In the genomic region with DNA sequence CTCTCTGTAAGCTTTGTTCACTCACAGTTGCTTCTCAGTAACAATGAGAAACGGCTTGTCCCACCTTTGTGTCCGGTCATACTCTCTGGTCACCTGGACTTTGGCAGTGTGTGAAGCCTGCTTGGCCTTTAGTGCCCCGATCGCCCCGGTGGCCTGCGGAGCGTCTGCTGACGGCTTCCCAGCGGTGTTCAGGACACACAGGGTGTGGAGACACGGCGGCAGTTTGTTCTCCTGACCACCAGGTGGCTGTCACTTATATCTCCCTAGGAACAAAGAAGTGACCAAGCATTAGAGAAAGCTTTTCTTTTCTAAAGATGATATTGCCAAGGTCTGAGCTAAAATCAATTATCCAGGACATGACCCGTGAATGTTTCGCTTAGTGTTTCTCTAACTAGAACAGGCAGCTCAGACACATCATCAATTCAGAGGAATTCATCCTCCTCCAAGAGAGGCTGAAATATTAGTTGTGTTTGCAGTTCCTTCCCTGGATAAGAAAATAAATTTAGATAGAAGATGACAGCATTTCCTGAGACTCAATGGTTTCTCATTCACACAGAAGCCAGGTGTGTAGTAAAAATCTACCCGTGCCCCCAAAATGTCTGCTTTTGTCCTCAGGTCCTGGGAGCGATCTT, we compare ENCODE assay signal across 12 cellular contexts.
DNase-seq lines count a peak whose midpoint lies in the region; ATAC-seq and TF ChIP-seq lines count a peak whose summit lies in the region.
"Had no signal": no experiment of that assay in that cellular context is flagged by ENCODE, and none has a peak within 500 bp of the region (broad histone marks: within the 10 kb centered on the region; RNA-seq: fewer than 3 reads in every experiment).

No MANE protein-coding gene starts in this region.

- H3K27me3 ChIP-seq in heart left ventricle (peaks cover 0 to 4% (median 0%) of the 10 kb centered on the region in 9 donors), foreskin keratinocyte (no peaks in the 10 kb centered on the region), transverse colon (no peaks in the 10 kb centered on the region)

- TF ChIP-seq EP300 in transverse colon (IDR thresholded peaks at IDR 0.05; ENCODE audit: low read depth): no peak

- no peak overlapping the region for H3K27ac ChIP-seq in heart left ventricle
- H3K27ac ChIP-seq in foreskin keratinocyte: no peak overlapping the region
- H3K27ac ChIP-seq in transverse colon: no peak overlapping the region

- H3K4me3 ChIP-seq in heart left ventricle: no peak overlapping the region
- no peak overlapping the region for H3K4me3 ChIP-seq in transverse colon

- no peaks in the 10 kb centered on the region for H3K4me1 ChIP-seq in heart left ventricle
- no peaks in the 10 kb centered on the region for H3K4me1 ChIP-seq in foreskin keratinocyte
- no peaks in the 10 kb centered on the region for H3K4me1 ChIP-seq in transverse colon

- 39 to 67% (median 40%) methylated on average over 15 of the region's 15 CpGs for WGBS in heart left ventricle, 4 donors
- 60 to 68% methylated on average over 3 to 15 of the region's 15 CpGs for WGBS in transverse colon (ENCODE audit: low coverage in 1 of 2), 2 donors

- ATAC-seq in heart left ventricle (peak in 2 of 4 donors; percentile 45 to 56), Right ventricle myocardium superior (ENCODE audit: poor library complexity) (no peak), SK-N-SH treated with all-trans-retinoic acid at 6 μM for 48 hours (0 out of 3 replicates have a peak, but pooled peaks have one; percentile 24), foreskin keratinocyte (peak; percentile 20), GM19397 (IDR thresholded peaks at IDR 0.05; ENCODE audit: unreplicated experiment) (no peak)
- ATAC-seq: activated T-cell treated with anti-CD3 and anti-CD28 coated beads, Interleukin-2, amount 50 U/mL, for 72 hours; PC-3 had no signal

- DNase-seq in heart left ventricle (no peak), Right ventricle myocardium superior (no peak), foreskin keratinocyte (no peak), transverse colon (peak; percentile 50), NCI-H524 treated with DMSO at 0.1 percent for 48 hours (lab: John Stamatoyannopoulos, UW) (no peak), T-helper 9 cell (no peak)
- DNase-seq: COR-L47, PC-3, right cardiac atrium had no signal

- no peak for TF ChIP-seq POLR2A in heart left ventricle (IDR thresholded peaks at IDR 0.05)
- no peak for TF ChIP-seq POLR2A in transverse colon (IDR thresholded peaks at IDR 0.05)

- intact Hi-C loops in heart left ventricle (cut with DNase I): no loop called here
- intact Hi-C loops in Right ventricle myocardium superior (cut with DNase I): no loop called here
- intact Hi-C loops in transverse colon (cut with DNase I; ENCODE audit: low total_unique reads): no loop called here

- TF ChIP-seq CTCF in heart left ventricle (IDR thresholded peaks at IDR 0.05): peak in 8 of 12 donors; percentile 17 to 52 (median 43)
- no peak for TF ChIP-seq CTCF in foreskin keratinocyte (conservative IDR thresholded peaks at IDR 0.05)
- peak; percentile 36 to 52 (median 40) for TF ChIP-seq CTCF in transverse colon (IDR thresholded peaks at IDR 0.05)

- in situ Hi-C loops in transverse colon (cut with MboI; ENCODE audit: low pct_ligation_motif_present in 1 of 4, low pct_unique_long_range_greater_than_20kb in 1 of 4, low sequenced_read_pairs in 3 of 4): no loop called here

- H3K36me3 ChIP-seq in heart left ventricle: no peaks in the 10 kb centered on the region
- H3K36me3 ChIP-seq in transverse colon: no peaks in the 10 kb centered on the region

- H3K9me3 ChIP-seq in heart left ventricle: peaks cover 0 to 5% (median 0%) of the 10 kb centered on the region in 12 donors
- no peaks in the 10 kb centered on the region for H3K9me3 ChIP-seq in transverse colon

TF ChIP-seq in SK-N-SH treated with all-trans-retinoic acid at 6 μM for 48 hours, 23 proteins besides CTCF, POLR2A, EP300 and RAD21:
- TF ChIP-seq, protein P1, sequence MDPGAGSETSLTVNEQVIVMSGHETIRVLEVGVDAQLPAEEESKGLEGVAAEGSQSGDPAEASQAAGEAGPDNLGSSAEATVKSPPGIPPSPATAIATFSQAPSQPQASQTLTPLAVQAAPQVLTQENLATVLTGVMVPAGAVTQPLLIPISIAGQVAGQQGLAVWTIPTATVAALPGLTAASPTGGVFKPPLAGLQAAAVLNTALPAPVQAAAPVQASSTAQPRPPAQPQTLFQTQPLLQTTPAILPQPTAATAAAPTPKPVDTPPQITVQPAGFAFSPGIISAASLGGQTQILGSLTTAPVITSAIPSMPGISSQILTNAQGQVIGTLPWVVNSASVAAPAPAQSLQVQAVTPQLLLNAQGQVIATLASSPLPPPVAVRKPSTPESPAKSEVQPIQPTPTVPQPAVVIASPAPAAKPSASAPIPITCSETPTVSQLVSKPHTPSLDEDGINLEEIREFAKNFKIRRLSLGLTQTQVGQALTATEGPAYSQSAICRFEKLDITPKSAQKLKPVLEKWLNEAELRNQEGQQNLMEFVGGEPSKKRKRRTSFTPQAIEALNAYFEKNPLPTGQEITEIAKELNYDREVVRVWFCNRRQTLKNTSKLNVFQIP (CRISPR knock-in tag; IDR thresholded peaks at IDR 0.05; ENCODE audit: borderline replicate concordance, low read depth): no peak
- no peak for TF ChIP-seq ZFP3 (CRISPR knock-in tag; IDR thresholded peaks at IDR 0.05)
- no peak for TF ChIP-seq PPARA (CRISPR knock-in tag; IDR thresholded peaks at IDR 0.05; ENCODE audit: borderline replicate concordance)
- no peak for TF ChIP-seq SNAI2 (CRISPR knock-in tag; IDR thresholded peaks at IDR 0.05)
- no peak for TF ChIP-seq ISL1 (CRISPR knock-in tag; IDR thresholded peaks at IDR 0.05)

Comparison
In these comparisons a context has a peak if more than half of its experiments do, and no peak if none do; other contexts are left out.
1. ATAC-seq: peak in SK-N-SH treated with all-trans-retinoic acid at 6 μM for 48 hours (single experiment) and foreskin keratinocyte (single experiment); none in Right ventricle myocardium superior (single experiment) and GM19397 (single experiment).